In the genomic region with DNA sequence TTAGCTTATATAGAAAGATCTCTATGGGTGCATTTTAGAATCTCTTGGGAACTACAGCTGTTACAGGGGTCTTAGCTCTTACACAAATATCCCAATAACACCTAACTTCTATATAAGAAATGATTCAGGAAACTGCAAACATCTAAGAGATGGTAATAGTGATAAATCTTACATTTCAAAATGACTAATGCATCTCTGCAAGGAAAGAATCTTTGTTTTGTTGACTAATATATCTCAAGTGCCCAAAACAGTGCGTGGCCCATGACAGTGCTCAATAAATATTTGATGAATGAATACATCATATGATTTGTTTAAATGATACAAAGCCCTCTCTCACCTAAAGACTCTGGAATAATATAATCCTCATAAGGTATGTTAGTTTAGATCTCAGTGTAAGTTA, we compare ENCODE assay signal across 17 cellular contexts. TPM values are rescaled to one million over a fixed set of nuclear protein-coding genes. Genes with fewer than 3 reads are reported as not detected.
DNase-seq lines count a peak whose midpoint lies in the region; ATAC-seq, FAIRE-seq and TF ChIP-seq lines count a peak whose summit lies in the region.
"Had no signal": no experiment of that assay in that cellular context is flagged by ENCODE, and none has a peak within 500 bp of the region (broad histone marks: within the 10 kb centered on the region; RNA-seq: fewer than 3 reads in every experiment).

No MANE protein-coding gene starts in this region.

- peaks cover 17% of the 10 kb centered on the region for H3F3A ChIP-seq in SK-N-SH (replicated peaks; ENCODE audit: insufficient read depth)

- H3K79me2 ChIP-seq in SK-N-SH (ENCODE audit: insufficient read depth): no peaks in the 10 kb centered on the region; the same call in 1 of the 2 replicates
- H3K79me2 ChIP-seq in HepG2 (ENCODE audit: insufficient read depth, low read length): no peaks in the 10 kb centered on the region
- H3K79me2 ChIP-seq: hepatocyte had no signal

- TF ChIP-seq POLR2A in A549 (IDR thresholded peaks at IDR 0.05; ENCODE audit: low read length) (no peak), HepG2 (IDR thresholded peaks at IDR 0.05; ENCODE audit: insufficient read depth in 1 of 2, low read depth in 2 of 2, low read length in 2 of 2) (no peak)

- peak overlapping the region; percentile 36 to 44; a peak in 2 of 6 replicates for H3K27ac ChIP-seq in A549
- H3K27ac ChIP-seq in SK-N-SH (ENCODE audit: low read depth in 2 of 2, low read length in 1 of 2): peak overlapping the region in 1 of 2 experiments; percentile 63; a peak in 2 of 4 replicates
- H3K27ac ChIP-seq in HepG2 (ENCODE audit: extremely low read length, insufficient read depth, low read length): no peak overlapping the region
- H3K27ac ChIP-seq: coronary artery, hepatocyte, neutrophil, tibial nerve had no signal

- H3K27me3 ChIP-seq in SK-N-SH (ENCODE audit: insufficient read depth) (no peaks in the 10 kb centered on the region), HepG2 (ENCODE audit: control insufficient read depth in 1 of 2, insufficient read depth in 2 of 2, low read length in 2 of 2) (no peaks in the 10 kb centered on the region)
- H3K27me3 ChIP-seq: hepatocyte, neutrophil, tibial nerve had no signal

- no peaks in the 10 kb centered on the region for H3K9me2 ChIP-seq in SK-N-SH

- BruUV-seq in HepG2 (replicated peaks; lab: Mats Ljungman, UMichigan): no TSS peak

- H3K4me1 ChIP-seq in A549: peaks cover 20% of the 10 kb centered on the region
- peaks cover 0 to 10% of the 10 kb centered on the region in 2 experiments; a peak in 2 of 4 replicates for H3K4me1 ChIP-seq in SK-N-SH (ENCODE audit: control insufficient read depth in 1 of 2, insufficient read depth in 2 of 2, low read depth in 1 of 2, low read length in 1 of 2)
- H3K4me1 ChIP-seq in HepG2 (ENCODE audit: insufficient read depth, low read length): no peaks in the 10 kb centered on the region
- H3K4me1 ChIP-seq: tibial nerve had no signal

- CTCF ChIA-PET in A549 (lab: Yijun Ruan, JAX): interaction anchor here (0.6 kb wide), 1 partner anchor 456 kb away, joined by 3 read pairs; no protein-coding TSS in a partner anchor
- CTCF ChIA-PET in SK-N-SH (lab: Yijun Ruan, JAX): no interaction called here
- CTCF ChIA-PET in HepG2 (lab: Yijun Ruan, JAX; ENCODE audit: low intra/inter-chr PET ratio, low total read pairs): no interaction called here
- CTCF ChIA-PET in activated CD4-positive, alpha-beta T cell treated with anti-CD3 and anti-CD28 coated beads, Interleukin-2, amount 10 ng/mL, durations not matched to agents 7 days and 5 days (lab: Charles Lee): interaction anchor here (0.9 to 1.3 kb wide), 2 partner anchors 17 to 59 kb away, joined by 3 read pairs; no protein-coding TSS in a partner anchor

- intact Hi-C loops in HepG2 (cut with micrococcal nuclease; ENCODE audit: unreplicated experiment): no loop called here

- H4K20me1 ChIP-seq in SK-N-SH (ENCODE audit: insufficient read depth) (no peaks in the 10 kb centered on the region), HepG2 (ENCODE audit: insufficient read depth, low read length) (no peaks in the 10 kb centered on the region)

- H3K4me2 ChIP-seq in A549 (peak overlapping the region; percentile 62), SK-N-SH (peak overlapping the region; percentile 6; the same call in 1 of the 2 replicates), HepG2 (ENCODE audit: low read depth, low read length) (no peak overlapping the region)
- H3K4me2 ChIP-seq: hepatocyte had no signal

- H3K9me3 ChIP-seq in A549 (no peaks in the 10 kb centered on the region), SK-N-SH (no peaks in the 10 kb centered on the region; the same call in 1 of the 2 replicates), HepG2 (ENCODE audit: low read length) (no peaks in the 10 kb centered on the region)
- H3K9me3 ChIP-seq: neutrophil, tibial nerve had no signal

- in situ Hi-C loops in HepG2 (cut with HindIII; ENCODE audit: extremely low pct_ligation_motif_present, low pct_unique_long_range_greater_than_20kb): no loop called here

- H3K36me3 Mint-ChIP-seq in activated CD4-positive, alpha-beta T cell treated with anti-CD3 and anti-CD28 coated beads, Interleukin-2, amount 10 ng/mL, durations not matched to agents 7 days and 5 days (ENCODE audit: low read depth): peaks cover 83% of the 10 kb centered on the region

- FAIRE-seq in A549 (lab: Jason Lieb, UNC): no peak
- no peak for FAIRE-seq in HepG2 (lab: Jason Lieb, UNC)

- TF ChIP-seq EP300 in A549 (IDR thresholded peaks at IDR 0.05): 0 out of 5 replicates have a peak, but pooled peaks of 1 of the 2 experiments have one; percentile 21
- TF ChIP-seq EP300 in SK-N-SH (IDR thresholded peaks at IDR 0.05; ENCODE audit: borderline replicate concordance in 1 of 2, low read depth in 1 of 2, low read length in 1 of 2): peak in 1 of 2 experiments; percentile 65; a peak in 1 of 4 replicates
- no peak for TF ChIP-seq EP300 in HepG2 (IDR thresholded peaks at IDR 0.05; ENCODE audit: low read depth in 2 of 2, low read length in 2 of 2)
- TF ChIP-seq EP300 in HepG2 (CRISPR knock-in tag; IDR thresholded peaks at IDR 0.05; ENCODE audit: borderline replicate concordance): no peak

- TF ChIP-seq RAD21 in A549 (conservative IDR thresholded peaks at IDR 0.05 in 1 of 2, IDR thresholded peaks at IDR 0.05 in 1 of 2) (no peak), SK-N-SH (IDR thresholded peaks at IDR 0.05; ENCODE audit: low read length) (no peak), HepG2 (CRISPR knock-in tag; IDR thresholded peaks at IDR 0.05) (no peak)

- POLR2A ChIA-PET in A549 (lab: Yijun Ruan, JAX) (interaction anchor here (1.5 kb wide), 1 partner anchor 323 kb away, joined by 4 read pairs; a partner anchor contains a TSS), SK-N-SH (lab: Yijun Ruan, JAX) (no interaction called here), HepG2 (lab: Yijun Ruan, JAX) (no interaction called here)
- POLR2A ChIA-PET in activated CD4-positive, alpha-beta T cell treated with anti-CD3 and anti-CD28 coated beads, Interleukin-2, amount 10 ng/mL, durations not matched to agents 7 days and 5 days (lab: Charles Lee): no interaction called here

- H2AFZ ChIP-seq in SK-N-SH (ENCODE audit: low read depth) (peak overlapping the region; percentile 60; the same call in 1 of the 2 replicates), HepG2 (ENCODE audit: low read length) (no peak overlapping the region)
- H2AFZ ChIP-seq: hepatocyte had no signal

- WGBS in A549 (ENCODE audit: missing lambda C conversion rate): 0% methylated on average over 1 of the region's 1 CpG
- WGBS in SK-N-SH (ENCODE audit: low lambda C conversion rate): 7% methylated on average over 1 of the region's 1 CpG
- 100% methylated on average over 1 of the region's 1 CpG for WGBS in HepG2 (ENCODE audit: low lambda C conversion rate)

- no peaks in the 10 kb centered on the region for H3K27me3 Mint-ChIP-seq in activated CD4-positive, alpha-beta T cell treated with anti-CD3 and anti-CD28 coated beads, Interleukin-2, amount 10 ng/mL, durations not matched to agents 7 days and 5 days

- no peak overlapping the region for H3K4me3 Mint-ChIP-seq in activated CD4-positive, alpha-beta T cell treated with anti-CD3 and anti-CD28 coated beads, Interleukin-2, amount 10 ng/mL, durations not matched to agents 7 days and 5 days
- H3K4me3 Mint-ChIP-seq: activated T-helper 1 cell treated with anti-CD3 and anti-CD28 coated beads, Interleukin-12 subunit alpha, Interleukin-12 subunit beta, Interleukin-2, Interleukin-4 antibody, amounts not matched to agents 30 ng/mL and 10 ng/mL and 1 ng/mL, durations not matched to agents 14 hours and 24 hours and 36 hours had no signal

- DNase-seq in A549 (ENCODE audit: low read depth in 1 of 2, low spot score in 1 of 2): peak; percentile 2 to 49
- peak; percentile 77 for DNase-seq in HCEC 1CT
- no peak for DNase-seq in SK-N-SH
- peak; percentile 22 for DNase-seq in fibroblast of pulmonary artery (ENCODE audit: low read depth)
- no peak for DNase-seq in HepG2 (ENCODE audit: low spot score)
- DNase-seq in T1000 (lab: John Stamatoyannopoulos, UW): no peak
- no peak for DNase-seq in activated CD4-positive, alpha-beta T cell treated with anti-CD3 and anti-CD28 coated beads, Interleukin-2, amount 10 ng/mL, durations not matched to agents 7 days and 5 days
- no peak for DNase-seq in NCI-H2196 (lab: John Stamatoyannopoulos, UW; ENCODE audit: unreplicated experiment)
- DNase-seq: ACHN, GDM1, NCI-H1694, NCI-H510A treated with DMSO at 0.1 percent for 48 hours had no signal

- H3K4me3 ChIP-seq in A549 (no peak overlapping the region), SK-N-SH (ENCODE audit: low read depth in 2 of 2, low read length in 1 of 2) (no peak overlapping the region), fibroblast of pulmonary artery (replicated peaks; ENCODE audit: low read depth, low read length) (no peak overlapping the region), HepG2 (replicated peaks in 1 of 3; ENCODE audit: insufficient read depth in 1 of 3, low read depth in 2 of 3, low read length in 3 of 3) (no peak overlapping the region)
- H3K4me3 ChIP-seq: coronary artery, hepatocyte, tibial nerve had no signal

- H3K9me3 Mint-ChIP-seq in activated CD4-positive, alpha-beta T cell treated with anti-CD3 and anti-CD28 coated beads, Interleukin-2, amount 10 ng/mL, durations not matched to agents 7 days and 5 days: no peaks in the 10 kb centered on the region

- H3K36me3 ChIP-seq in SK-N-SH (replicated peaks in 1 of 2; ENCODE audit: control insufficient read depth in 1 of 2, insufficient read depth in 2 of 2, low read length in 1 of 2) (peaks cover 34 to 68% of the 10 kb centered on the region in 2 experiments), HepG2 (replicated peaks in 1 of 2; ENCODE audit: control insufficient read depth in 1 of 2, insufficient read depth in 2 of 2, low read length in 2 of 2) (peaks cover 3 to 29% of the 10 kb centered on the region in 2 experiments; a peak in 4 of 5 replicates)
- H3K36me3 ChIP-seq: neutrophil, tibial nerve had no signal

- H3K27ac Mint-ChIP-seq in activated CD4-positive, alpha-beta T cell treated with anti-CD3 and anti-CD28 coated beads, Interleukin-2, amount 10 ng/mL, durations not matched to agents 7 days and 5 days: no peak overlapping the region
- H3K27ac Mint-ChIP-seq: activated T-helper 1 cell treated with anti-CD3 and anti-CD28 coated beads, Interleukin-12 subunit alpha, Interleukin-12 subunit beta, Interleukin-2, Interleukin-4 antibody, amounts not matched to agents 30 ng/mL and 10 ng/mL and 1 ng/mL, durations not matched to agents 14 hours and 24 hours and 36 hours had no signal

- ATAC-seq in A549: peak; percentile 85; a peak in 5 of 6 replicates
- no peak for ATAC-seq in HepG2

- H3K9ac ChIP-seq in SK-N-SH (no peak overlapping the region), HepG2 (ENCODE audit: insufficient read depth, low read depth, low read length) (no peak overlapping the region)

- H3K4me1 Mint-ChIP-seq in activated CD4-positive, alpha-beta T cell treated with anti-CD3 and anti-CD28 coated beads, Interleukin-2, amount 10 ng/mL, durations not matched to agents 7 days and 5 days: no peaks in the 10 kb centered on the region

- TF ChIP-seq CTCF in A549 (IDR thresholded peaks at IDR 0.05) (no peak), SK-N-SH (IDR thresholded peaks at IDR 0.05) (no peak), fibroblast of pulmonary artery (IDR thresholded peaks at IDR 0.05; ENCODE audit: low read length, missing control alignments) (no peak), HepG2 (CRISPR knock-in tag; IDR thresholded peaks at IDR 0.05) (no peak)

RNA-seq across cellular contexts. Expression of a gene that starts 47.5 kb away (rescaled TPM):
- polyA plus RNA-seq in A549 (2011; rRNA removed) (7.8 and 15.9 TPM in 2 replicates), A549 (2017; fragmentation: RNase III; extraction: RNeasy Plus Mini Kit Qiagen cat#74134 plus additional on column Dnase treatment) (5.4 to 8.5 TPM (median 6.3 TPM) in 3 replicates), SK-N-SH (2012; rRNA removed) (1.3 and 1.7 TPM in 2 replicates), HepG2 (2011; rRNA removed) (1.1 and 2.1 TPM in 2 replicates)
- 1.3 and 1.6 TPM in 2 replicates for polyA plus RNA-seq in A549 (2012; cell fraction: cytosol; rRNA removed)
- 1.7 and 2.1 TPM in 2 replicates for polyA plus RNA-seq in A549 (2012; cell fraction: nucleus; rRNA removed)
- 3.9 and 5.2 TPM in 2 replicates for polyA minus RNA-seq in A549 (2011; rRNA and poly(A)+ RNA removed)
- 1.8 and 2.7 TPM in 2 replicates for polyA plus RNA-seq in SK-N-SH (2012; cell fraction: cytosol; rRNA removed)
- 0.89 and 1.8 TPM in 2 replicates for polyA plus RNA-seq in SK-N-SH (2012; cell fraction: nucleus; rRNA removed)
- 19.8 and 38.0 TPM in 2 replicates for total RNA-seq in HepG2 (2016; rRNA removed; fragmentation: Illumina TruSeq; extraction: Trizol)
- total RNA-seq in HepG2 (2016; cell fraction: cytosol; rRNA removed; fragmentation: Illumina TruSeq; extraction: Trizol; ENCODE audit: low read depth): 1.2 and 1.5 TPM in 2 replicates
- 17.1 and 31.3 TPM in 2 replicates for total RNA-seq in HepG2 (2016; cell fraction: insoluble cytoplasmic fraction; rRNA removed; fragmentation: Illumina TruSeq; extraction: Trizol)
- 3.9 and 4.1 TPM in 2 replicates for total RNA-seq in HepG2 (2016; cell fraction: membrane; rRNA removed; fragmentation: Illumina TruSeq; extraction: Trizol)
- total RNA-seq in HepG2 (2016; cell fraction: nucleus; rRNA removed; fragmentation: Illumina TruSeq; extraction: Trizol): 39.1 and 41.0 TPM in 2 replicates
- 0.63 and 0.66 TPM in 2 replicates for polyA plus RNA-seq in HepG2 (2011; cell fraction: cytosol; rRNA removed)
- polyA plus RNA-seq in HepG2 (2011; cell fraction: nucleus; rRNA removed): 1.4 and 2.0 TPM in 2 replicates
- polyA plus RNA-seq in HepG2 (2012): 1.9 and 5.7 TPM in 2 replicates
- 0.17 and 0.21 TPM in 2 replicates for polyA plus RNA-seq in HepG2 (2016; cell fraction: cytosol; fragmentation: Illumina TruSeq; extraction: Trizol; ENCODE audit: low read depth)
- polyA plus RNA-seq in HepG2 (2016; cell fraction: insoluble cytoplasmic fraction; fragmentation: Illumina TruSeq; extraction: Trizol; ENCODE audit: low read depth): 13.6 and 16.1 TPM in 2 replicates
- 0.65 and 0.90 TPM in 2 replicates for polyA plus RNA-seq in HepG2 (2016; cell fraction: membrane; fragmentation: Illumina TruSeq; extraction: Trizol; ENCODE audit: low read depth)
- polyA plus RNA-seq in HepG2 (2016; cell fraction: nucleus; fragmentation: Illumina TruSeq; extraction: Trizol; ENCODE audit: insufficient read depth, low read depth): 23.5 and 24.3 TPM in 2 replicates
- 3.1 and 4.2 TPM in 2 replicates for polyA minus RNA-seq in HepG2 (2011; rRNA and poly(A)+ RNA removed; ENCODE audit: low replicate concordance)
- polyA minus RNA-seq in HepG2 (2011; cell fraction: cytosol; rRNA and poly(A)+ RNA removed): 2.8 and 4.2 TPM in 2 replicates
- polyA minus RNA-seq in HepG2 (2011; cell fraction: nucleus; rRNA and poly(A)+ RNA removed): 20.9 and 24.8 TPM in 2 replicates
- 10 to 100 TPM; 65.0 to 74.6 TPM for total RNA-seq in activated CD4-positive, alpha-beta T cell treated with anti-CD3 and anti-CD28 coated beads, Interleukin-2, amount 10 ng/mL, durations not matched to agents 7 days and 5 days

RNA-seq across cellular contexts. Expression of a gene that starts 51.0 kb away (rescaled TPM):
- 28.2 and 30.4 TPM in 2 replicates for polyA plus RNA-seq in A549 (2011; rRNA removed)
- polyA plus RNA-seq in A549 (2012; cell fraction: cytosol; rRNA removed): 6.5 and 6.8 TPM in 2 replicates
- 3.9 and 6.0 TPM in 2 replicates for polyA plus RNA-seq in A549 (2012; cell fraction: nucleus; rRNA removed)
- polyA plus RNA-seq in A549 (2017; fragmentation: RNase III; extraction: RNeasy Plus Mini Kit Qiagen cat#74134 plus additional on column Dnase treatment): 14.0 to 17.0 TPM (median 15.7 TPM) in 3 replicates
- polyA minus RNA-seq in A549 (2011; rRNA and poly(A)+ RNA removed): 6.8 and 7.4 TPM in 2 replicates
- polyA plus RNA-seq in SK-N-SH (2012; rRNA removed): 57.8 and 95.4 TPM in 2 replicates
- 56.8 and 57.6 TPM in 2 replicates for polyA plus RNA-seq in SK-N-SH (2012; cell fraction: cytosol; rRNA removed)
- 121 and 237 TPM in 2 replicates for polyA plus RNA-seq in SK-N-SH (2012; cell fraction: nucleus; rRNA removed)
- total RNA-seq in HepG2 (2016; rRNA removed; fragmentation: Illumina TruSeq; extraction: Trizol): 46.2 and 61.0 TPM in 2 replicates
- 5.9 and 7.4 TPM in 2 replicates for total RNA-seq in HepG2 (2016; cell fraction: cytosol; rRNA removed; fragmentation: Illumina TruSeq; extraction: Trizol; ENCODE audit: low read depth)
- 43.7 and 65.1 TPM in 2 replicates for total RNA-seq in HepG2 (2016; cell fraction: insoluble cytoplasmic fraction; rRNA removed; fragmentation: Illumina TruSeq; extraction: Trizol)
- 9.9 and 10.2 TPM in 2 replicates for total RNA-seq in HepG2 (2016; cell fraction: membrane; rRNA removed; fragmentation: Illumina TruSeq; extraction: Trizol)
- 25.2 and 26.4 TPM in 2 replicates for total RNA-seq in HepG2 (2016; cell fraction: nucleus; rRNA removed; fragmentation: Illumina TruSeq; extraction: Trizol)
- 29.1 and 34.8 TPM in 2 replicates for polyA plus RNA-seq in HepG2 (2011; rRNA removed)
- polyA plus RNA-seq in HepG2 (2011; cell fraction: cytosol; rRNA removed): 13.8 and 17.3 TPM in 2 replicates
- polyA plus RNA-seq in HepG2 (2011; cell fraction: nucleus; rRNA removed): 27.4 and 37.3 TPM in 2 replicates
- 18.9 and 28.5 TPM in 2 replicates for polyA plus RNA-seq in HepG2 (2012)
- 4.4 and 4.7 TPM in 2 replicates for polyA plus RNA-seq in HepG2 (2016; cell fraction: cytosol; fragmentation: Illumina TruSeq; extraction: Trizol; ENCODE audit: low read depth)
- polyA plus RNA-seq in HepG2 (2016; cell fraction: insoluble cytoplasmic fraction; fragmentation: Illumina TruSeq; extraction: Trizol; ENCODE audit: low read depth): 55.9 and 59.9 TPM in 2 replicates
- 6.3 and 6.9 TPM in 2 replicates for polyA plus RNA-seq in HepG2 (2016; cell fraction: membrane; fragmentation: Illumina TruSeq; extraction: Trizol; ENCODE audit: low read depth)
- 36.7 and 40.0 TPM in 2 replicates for polyA plus RNA-seq in HepG2 (2016; cell fraction: nucleus; fragmentation: Illumina TruSeq; extraction: Trizol; ENCODE audit: insufficient read depth, low read depth)
- 4.5 and 6.4 TPM in 2 replicates for polyA minus RNA-seq in HepG2 (2011; rRNA and poly(A)+ RNA removed; ENCODE audit: low replicate concordance)
- polyA minus RNA-seq in HepG2 (2011; cell fraction: cytosol; rRNA and poly(A)+ RNA removed): 3.3 and 9.4 TPM in 2 replicates
- 19.2 and 27.6 TPM in 2 replicates for polyA minus RNA-seq in HepG2 (2011; cell fraction: nucleus; rRNA and poly(A)+ RNA removed)
- 10 to 100 TPM; 15.5 to 17.2 TPM for total RNA-seq in activated CD4-positive, alpha-beta T cell treated with anti-CD3 and anti-CD28 coated beads, Interleukin-2, amount 10 ng/mL, durations not matched to agents 7 days and 5 days

Comparison
In these comparisons a context has a peak if more than half of its experiments do, and no peak if none do; other contexts are left out.
1. DNase-seq: peak in A549 (2 of 2), HCEC 1CT (single experiment) and fibroblast of pulmonary artery (single experiment); none in SK-N-SH (single experiment), HepG2 (single experiment), T1000 (single experiment), activated CD4-positive, alpha-beta T cell treated with anti-CD3 and anti-CD28 coated beads, Interleukin-2, amount 10 ng/mL, durations not matched to agents 7 days and 5 days (single experiment) and NCI-H2196 (single experiment).
2. CTCF ChIA-PET loops: an anchor here in A549 (0.6 kb wide) and activated CD4-positive, alpha-beta T cell treated with anti-CD3 and anti-CD28 coated beads, Interleukin-2, amount 10 ng/mL, durations not matched to agents 7 days and 5 days (0.9 to 1.3 kb wide); none called in SK-N-SH and HepG2.